25 cellular contexts compared by ENCODE assay signal in genomic region chr4:106323119-106323518, GRCh38. TPM values are rescaled to one million over a fixed set of nuclear protein-coding genes. Genes with fewer than 3 reads are reported as not detected.
DNase-seq lines count a peak whose midpoint lies in the region; ATAC-seq, FAIRE-seq and TF ChIP-seq lines count a peak whose summit lies in the region.
"Had no signal": no experiment of that assay in that cellular context is flagged by ENCODE, and none has a peak within 500 bp of the region (broad histone marks: within the 10 kb centered on the region; RNA-seq: fewer than 3 reads in every experiment).

No MANE protein-coding gene starts in this region.

- H3K4me1 ChIP-seq in effector memory CD4-positive, alpha-beta T cell (ENCODE audit: control insufficient read depth, insufficient read depth, low read length, poor library complexity, severe bottlenecking): no peaks in the 10 kb centered on the region
- H3K4me1 ChIP-seq: SJSA1 had no signal

- no peak for ATAC-seq in activated CD8-positive, alpha-beta T cell treated with anti-CD3 and anti-CD28 coated beads for 36 hours
- ATAC-seq: CD8-positive, alpha-beta T cell; Right ventricle myocardium inferior had no signal

- no peak overlapping the region for H3K4me3 Mint-ChIP-seq in activated CD8-positive, alpha-beta T cell treated with anti-CD3 and anti-CD28 coated beads for 36 hours
- H3K4me3 Mint-ChIP-seq: CD8-positive, alpha-beta T cell had no signal

- H3K9me3 ChIP-seq in effector memory CD4-positive, alpha-beta T cell (ENCODE audit: control insufficient read depth, low read length): no peaks in the 10 kb centered on the region
- H3K9me3 ChIP-seq: HAP-1, SJSA1 had no signal

- TF ChIP-seq CTCF in activated CD8-positive, alpha-beta T cell treated with anti-CD3 and anti-CD28 coated beads for 36 hours (IDR thresholded peaks at IDR 0.05): no peak

- peaks cover 36% of the 10 kb centered on the region for H3K36me3 Mint-ChIP-seq in activated CD8-positive, alpha-beta T cell treated with anti-CD3 and anti-CD28 coated beads for 36 hours (ENCODE audit: low read depth)

- no peaks in the 10 kb centered on the region for H3K27me3 ChIP-seq in effector memory CD4-positive, alpha-beta T cell (replicated peaks; ENCODE audit: control insufficient read depth, insufficient read depth, low read length, poor library complexity, severe bottlenecking)
- H3K27me3 ChIP-seq: BLaER1, SJSA1 had no signal

- DNase-seq in C1 segment of cervical spinal cord (lab: John Stamatoyannopoulos, UW): no peak
- DNase-seq in activated CD8-positive, alpha-beta T cell treated with anti-CD3 and anti-CD28 coated beads for 36 hours: no peak
- DNase-seq in NCI-H2171 treated with DMSO at 0.1 percent for 48 hours (lab: John Stamatoyannopoulos, UW): no peak
- DNase-seq in effector memory CD4-positive, alpha-beta T cell: no peak
- DNase-seq: CD8-positive, alpha-beta T cell; GM23248; KBM-7; NCI-H1092; NCI-H1436 treated with DMSO at 0.1 percent for 48 hours; NCI-H1930; NCI-H226; NCI-H510A treated with DMSO at 0.1 percent for 48 hours; NCI-H82 had no signal

- CTCF ChIA-PET in activated CD8-positive, alpha-beta T cell treated with anti-CD3 and anti-CD28 coated beads for 36 hours (lab: Charles Lee): no interaction called here

- POLR2A ChIA-PET in activated CD8-positive, alpha-beta T cell treated with anti-CD3 and anti-CD28 coated beads for 36 hours (lab: Charles Lee): no interaction called here

- H3K36me3 ChIP-seq in effector memory CD4-positive, alpha-beta T cell (ENCODE audit: control insufficient read depth, insufficient read depth, low read length): peaks cover 27% of the 10 kb centered on the region

- no peak overlapping the region for H3K27ac ChIP-seq in effector memory CD4-positive, alpha-beta T cell (ENCODE audit: insufficient read depth, low read length, poor library complexity, severe bottlenecking)
- H3K27ac ChIP-seq: BLaER1, GM23248, HL-60, SJSA1 had no signal

- intact Hi-C loops in activated CD8-positive, alpha-beta T cell treated with anti-CD3 and anti-CD28 coated beads for 36 hours (cut with micrococcal nuclease): no loop called here

- H3K4me1 Mint-ChIP-seq in activated CD8-positive, alpha-beta T cell treated with anti-CD3 and anti-CD28 coated beads for 36 hours (ENCODE audit: low read depth): peaks cover 29% of the 10 kb centered on the region

- H3K4me3 ChIP-seq in effector memory CD4-positive, alpha-beta T cell (ENCODE audit: insufficient read depth, low read depth, low read length, poor library complexity, severe bottlenecking): no peak overlapping the region
- H3K4me3 ChIP-seq: BLaER1, GM23248, HAP-1, SJSA1 had no signal

- FAIRE-seq in A204.1 (lab: Jason Lieb, UNC): peak; percentile 71
- FAIRE-seq in G401.6 (lab: Jason Lieb, UNC): peak; percentile 93
- FAIRE-seq in TTC549 (lab: Jason Lieb, UNC): peak; percentile 7
- FAIRE-seq in islet of Langerhans (lab: Jason Lieb, UNC): peak; percentile 74

- H3K27me3 Mint-ChIP-seq in activated CD8-positive, alpha-beta T cell treated with anti-CD3 and anti-CD28 coated beads for 36 hours: no peaks in the 10 kb centered on the region

- no peak overlapping the region for H3K27ac Mint-ChIP-seq in activated CD8-positive, alpha-beta T cell treated with anti-CD3 and anti-CD28 coated beads for 36 hours
- H3K27ac Mint-ChIP-seq: CD8-positive, alpha-beta T cell had no signal

- no peaks in the 10 kb centered on the region for H3K9me3 Mint-ChIP-seq in activated CD8-positive, alpha-beta T cell treated with anti-CD3 and anti-CD28 coated beads for 36 hours
- H3K9me3 Mint-ChIP-seq: CD8-positive, alpha-beta T cell had no signal

RNA-seq across cellular contexts. Expression of gene AIMP1, which starts 6.8 kb away (rescaled TPM):
- total RNA-seq in activated CD8-positive, alpha-beta T cell treated with anti-CD3 and anti-CD28 coated beads for 36 hours: 10 to 100 TPM; 73.4 to 74.0 TPM

RNA-seq across cellular contexts. Expression of gene TBCK, which starts 7.1 kb away (rescaled TPM):
- 10 to 100 TPM; 24.9 to 30.1 TPM for total RNA-seq in activated CD8-positive, alpha-beta T cell treated with anti-CD3 and anti-CD28 coated beads for 36 hours

RNA-seq across cellular contexts. Expression of gene GIMD1, which starts 45.5 kb away (rescaled TPM):
- not detected for total RNA-seq in activated CD8-positive, alpha-beta T cell treated with anti-CD3 and anti-CD28 coated beads for 36 hours
- total RNA-seq: CD8-positive, alpha-beta T cell; G401; GM23248; HT1080; OCI-LY7; Right ventricle myocardium inferior; SJSA1 had no signal
